Comparison of ENCODE assay signal across 10 cellular contexts in genomic region chr19:2333027-2333806, GRCh38. TPM values are rescaled to one million over a fixed set of nuclear protein-coding genes. Genes with fewer than 3 reads are reported as not detected.
A peak's percentile ranks its signal among the peaks of the same experiment; 100 is the strongest.
DNase-seq lines count a peak whose midpoint lies in the region; ATAC-seq and TF ChIP-seq lines count a peak whose summit lies in the region.
"Had no signal": no experiment of that assay in that cellular context is flagged by ENCODE, and none has a peak within 500 bp of the region (broad histone marks: within the 10 kb centered on the region; RNA-seq: fewer than 3 reads in every experiment).

No MANE protein-coding gene starts in this region.

- intact Hi-C loops in stomach (cut with DNase I; ENCODE audit: low total_unique reads) (no loop called here), Calu3 (cut with micrococcal nuclease; ENCODE audit: unreplicated experiment) (no loop called here)

- H3K9me3 Mint-ChIP-seq in activated naive CD4-positive, alpha-beta T cell treated with anti-CD3 and anti-CD28 coated beads, Interleukin-2, amount 50 U/mL, for 24 hours: no peaks in the 10 kb centered on the region
- peaks cover 9 to 11% of the 10 kb centered on the region in 2 donors for H3K9me3 Mint-ChIP-seq in activated naive CD4-positive, alpha-beta T cell treated with anti-CD3 and anti-CD28 coated beads, Interleukin-2, amount 50 U/mL, for 72 hours
- H3K9me3 Mint-ChIP-seq in Calu3 (ENCODE audit: low read depth, unreplicated experiment): no peaks in the 10 kb centered on the region

- no TSS peak for BruUV-seq in Calu3 (replicated peaks; lab: Mats Ljungman, UMichigan)

- H3K27me3 Mint-ChIP-seq in activated naive CD4-positive, alpha-beta T cell treated with anti-CD3 and anti-CD28 coated beads, Interleukin-2, amount 50 U/mL, for 24 hours: no peaks in the 10 kb centered on the region
- H3K27me3 Mint-ChIP-seq in Calu3 (ENCODE audit: unreplicated experiment): no peaks in the 10 kb centered on the region

- H3K27me3 ChIP-seq in duodenal mucosa (ENCODE audit: control insufficient read depth in 1 of 2, insufficient read depth in 2 of 2, low read length in 2 of 2) (no peaks in the 10 kb centered on the region), stomach (no peaks in the 10 kb centered on the region)
- H3K27me3 ChIP-seq: BE2C had no signal

- H3K36me3 Mint-ChIP-seq in activated naive CD4-positive, alpha-beta T cell treated with anti-CD3 and anti-CD28 coated beads, Interleukin-2, amount 50 U/mL, for 24 hours: peaks cover 4% of the 10 kb centered on the region
- peaks cover 24 to 26% of the 10 kb centered on the region in 2 donors for H3K36me3 Mint-ChIP-seq in activated naive CD4-positive, alpha-beta T cell treated with anti-CD3 and anti-CD28 coated beads, Interleukin-2, amount 50 U/mL, for 72 hours
- H3K36me3 Mint-ChIP-seq in Calu3 (ENCODE audit: insufficient read depth, unreplicated experiment): peaks cover 31% of the 10 kb centered on the region

- H3K27ac Mint-ChIP-seq in activated naive CD4-positive, alpha-beta T cell treated with anti-CD3 and anti-CD28 coated beads, Interleukin-2, amount 50 U/mL, for 24 hours: peak overlapping the region; percentile 35
- H3K27ac Mint-ChIP-seq in activated naive CD4-positive, alpha-beta T cell treated with anti-CD3 and anti-CD28 coated beads, Interleukin-2, amount 50 U/mL, for 72 hours: no peak overlapping the region
- no peak overlapping the region for H3K27ac Mint-ChIP-seq in Calu3 (ENCODE audit: unreplicated experiment)

- peak overlapping the region; percentile 37 to 69 for H3K9ac ChIP-seq in duodenal mucosa (ENCODE audit: low read depth in 1 of 2, low read length in 2 of 2)

- WGBS in stomach, 5 donors: 30 to 60% (median 38%) methylated on average over 23 to 27 of the region's 27 CpGs

- peak overlapping the region; percentile 21 to 48 for H3K4me3 ChIP-seq in duodenal mucosa (ENCODE audit: low read depth in 1 of 2, low read length in 2 of 2)
- no peak overlapping the region for H3K4me3 ChIP-seq in stomach

- DNase-seq in activated naive CD4-positive, alpha-beta T cell treated with anti-CD3 and anti-CD28 coated beads, Interleukin-2, amount 50 U/mL, for 72 hours (ENCODE audit: low spot score in 2 of 2): no peak
- DNase-seq in NCI-H748 (lab: John Stamatoyannopoulos, UW; ENCODE audit: unreplicated experiment) (peak; percentile 97), stomach (peak; percentile 45), Calu3 (no peak), ecto neural progenitor cell (ENCODE audit: low spot score) (no peak)

- CTCF ChIA-PET in Calu3 (lab: Charles Lee): no interaction called here

- no peak for TF ChIP-seq EP300 in stomach (IDR thresholded peaks at IDR 0.05)

- peaks cover 37 to 50% of the 10 kb centered on the region in 2 donors for H3K4me1 ChIP-seq in duodenal mucosa (ENCODE audit: control insufficient read depth in 1 of 2, insufficient read depth in 2 of 2, low read length in 2 of 2)
- H3K4me1 ChIP-seq in stomach: peaks cover 46 to 81% (median 57%) of the 10 kb centered on the region in 4 donors

- peaks cover 41% of the 10 kb centered on the region for H3K4me1 Mint-ChIP-seq in activated naive CD4-positive, alpha-beta T cell treated with anti-CD3 and anti-CD28 coated beads, Interleukin-2, amount 50 U/mL, for 24 hours
- peaks cover 26% of the 10 kb centered on the region for H3K4me1 Mint-ChIP-seq in Calu3 (ENCODE audit: low read depth, unreplicated experiment)

- H3K27ac ChIP-seq in duodenal mucosa (ENCODE audit: low read depth, low read length) (peak overlapping the region; percentile 54), stomach (peak overlapping the region; percentile 52 to 92 (median 72))

- H3K36me3 ChIP-seq in duodenal mucosa (ENCODE audit: control insufficient read depth in 1 of 2, insufficient read depth in 2 of 2, low read length in 2 of 2) (peaks cover 0 to 16% of the 10 kb centered on the region in 2 donors), stomach (peaks cover 0 to 22% (median 10%) of the 10 kb centered on the region in 4 donors)

- TF ChIP-seq CTCF in stomach (IDR thresholded peaks at IDR 0.05) (no peak), Calu3 (IDR thresholded peaks at IDR 0.05; ENCODE audit: unreplicated experiment) (no peak)

- ATAC-seq in activated naive CD4-positive, alpha-beta T cell treated with anti-CD3 and anti-CD28 coated beads, Interleukin-2, amount 50 U/mL, for 72 hours: no peak
- ATAC-seq in HG02852 (IDR thresholded peaks at IDR 0.05; ENCODE audit: unreplicated experiment): no peak

- H3K9me3 ChIP-seq in duodenal mucosa (ENCODE audit: control insufficient read depth in 1 of 2, low read length in 2 of 2) (no peaks in the 10 kb centered on the region), stomach (no peaks in the 10 kb centered on the region)
- H3K9me3 ChIP-seq: BE2C had no signal

- TF ChIP-seq POLR2A in stomach (IDR thresholded peaks at IDR 0.05): no peak

- peak overlapping the region; percentile 7 for H3K4me3 Mint-ChIP-seq in activated naive CD4-positive, alpha-beta T cell treated with anti-CD3 and anti-CD28 coated beads, Interleukin-2, amount 50 U/mL, for 24 hours
- H3K4me3 Mint-ChIP-seq in Calu3 (ENCODE audit: low read depth, unreplicated experiment): no peak overlapping the region

RNA-seq across cellular contexts. Expression of gene SPPL2B, which starts 4.7 kb away (rescaled TPM):
- total RNA-seq in activated naive CD4-positive, alpha-beta T cell treated with anti-CD3 and anti-CD28 coated beads, Interleukin-2, amount 50 U/mL, for 72 hours: 10 to 100 TPM; 38.5 to 61.6 TPM
- 100 to 1,000 TPM in 2 of 5 donors, 10 to 100 TPM in 3; 69.3 to 450 (median 97.4) TPM for total RNA-seq in stomach
- 10 to 100 TPM; 13.6 to 31.4 (median 29.0) TPM for polyA plus RNA-seq in stomach
- total RNA-seq in Calu3 (2022): 56.0 and 59.3 TPM in 2 replicates

RNA-seq across cellular contexts. Expression of gene LSM7, which starts 4.8 kb away (rescaled TPM):
- total RNA-seq in activated naive CD4-positive, alpha-beta T cell treated with anti-CD3 and anti-CD28 coated beads, Interleukin-2, amount 50 U/mL, for 72 hours: 100 to 1,000 TPM; 115 to 140 TPM
- total RNA-seq in stomach (10 to 100 TPM in 4 of 5 donors, 1 to 10 TPM in 1; 9.8 to 93.1 (median 17.4) TPM), Calu3 (2022) (71.5 and 93.0 TPM in 2 replicates)
- polyA plus RNA-seq in stomach: 100 to 1,000 TPM; 196 to 332 (median 214) TPM

RNA-seq across cellular contexts. Expression of gene LINGO3, which starts 25.3 kb away (rescaled TPM):
- under 1 TPM in 1 of 2 donors, not detected in 1; 0.25 TPM for total RNA-seq in activated naive CD4-positive, alpha-beta T cell treated with anti-CD3 and anti-CD28 coated beads, Interleukin-2, amount 50 U/mL, for 72 hours
- not detected for total RNA-seq in stomach
- not detected for polyA plus RNA-seq in stomach
- total RNA-seq in Calu3 (2022): not detected in 2 replicates
- total RNA-seq: bronchial epithelial cell had no signal

RNA-seq across cellular contexts. Expression of gene TMPRSS9, which starts 26.8 kb away (rescaled TPM):
- total RNA-seq in activated naive CD4-positive, alpha-beta T cell treated with anti-CD3 and anti-CD28 coated beads, Interleukin-2, amount 50 U/mL, for 72 hours: not detected
- total RNA-seq in stomach: 1 to 10 TPM in 1 of 5 donors, not detected in 4; 1.1 TPM
- not detected for polyA plus RNA-seq in stomach
- total RNA-seq in Calu3 (2022): not detected in 2 replicates
- total RNA-seq: bronchial epithelial cell had no signal

RNA-seq across cellular contexts. Expression of gene PEAK3, which starts 51.2 kb away (rescaled TPM):
- total RNA-seq in activated naive CD4-positive, alpha-beta T cell treated with anti-CD3 and anti-CD28 coated beads, Interleukin-2, amount 50 U/mL, for 72 hours: not detected
- total RNA-seq in stomach (1 to 10 TPM in 1 of 5 donors, under 1 TPM in 1, not detected in 3; 0.87 to 1.4 TPM), Calu3 (2022) (not detected in 2 replicates)
- under 1 TPM in 2 of 3 donors, not detected in 1; 0.15 to 0.31 TPM for polyA plus RNA-seq in stomach
- total RNA-seq: bronchial epithelial cell had no signal

Comparison
In these comparisons a context has a peak if more than half of its experiments do, and no peak if none do; other contexts are left out.
1. DNase-seq: peak in NCI-H748 (single experiment) and stomach (single experiment); none in activated naive CD4-positive, alpha-beta T cell treated with anti-CD3 and anti-CD28 coated beads, Interleukin-2, amount 50 U/mL, for 72 hours (0 of 2), Calu3 (single experiment) and ecto neural progenitor cell (single experiment).
2. H3K4me3 ChIP-seq: peak in duodenal mucosa (2 of 2); none in stomach (0 of 4).